Comparison of ENCODE assay signal across 11 cellular contexts in the genomic region with DNA sequence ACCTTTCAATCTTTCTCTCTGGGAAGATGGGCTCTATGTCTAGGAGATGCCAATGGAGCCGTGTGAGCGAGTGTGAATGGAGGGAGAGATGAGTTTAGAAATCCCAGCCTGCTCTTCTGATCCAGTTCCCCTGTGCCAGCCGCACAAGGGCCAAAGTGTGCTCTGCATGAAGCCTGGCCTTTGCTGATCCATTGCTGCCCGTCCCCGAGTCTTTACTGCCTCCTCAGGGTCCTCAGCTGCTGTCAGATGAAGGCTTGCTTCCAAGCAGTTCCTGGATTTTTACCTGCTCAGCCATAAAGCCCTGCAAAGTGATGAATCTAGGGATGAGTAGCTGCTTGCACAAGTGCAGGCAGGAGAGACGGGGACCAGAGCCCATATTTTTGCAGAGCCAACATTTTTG.
DNase-seq lines count a peak whose midpoint lies in the region; ATAC-seq and TF ChIP-seq lines count a peak whose summit lies in the region.
"Had no signal": no experiment of that assay in that cellular context is flagged by ENCODE, and none has a peak within 500 bp of the region (broad histone marks: within the 10 kb centered on the region; RNA-seq: fewer than 3 reads in every experiment).

No MANE protein-coding gene starts in this region.

- H3K4me3 Mint-ChIP-seq in brain: peak overlapping the region in 1 of 5 experiments; percentile 13
- H3K4me3 Mint-ChIP-seq: activated naive CD4-positive, alpha-beta T cell treated with anti-CD3 and anti-CD28 coated beads, Interleukin-2, amount 50 U/mL, for 24 hours had no signal

- no peaks in the 10 kb centered on the region for H3K27me3 ChIP-seq in HUES48 (ENCODE audit: control insufficient read depth, insufficient read depth, low read length)
- H3K27me3 ChIP-seq in lower lobe of right lung (ENCODE audit: low read depth): no peaks in the 10 kb centered on the region
- H3K27me3 ChIP-seq in stomach: no peaks in the 10 kb centered on the region

- DNase-seq in lower lobe of right lung (no peak), stomach (no peak), NCI-H345 treated with DMSO at 0.1 percent for 48 hours (lab: John Stamatoyannopoulos, UW; ENCODE audit: unreplicated experiment) (no peak), DMS53 (lab: John Stamatoyannopoulos, UW) (no peak)
- no peak for DNase-seq in activated naive CD4-positive, alpha-beta T cell (lab: John Stamatoyannopoulos, UW)
- DNase-seq: midbrain, NCI-H187 treated with DMSO at 0.1 percent for 48 hours had no signal

- TF ChIP-seq POLR2A in stomach (IDR thresholded peaks at IDR 0.05): no peak

- ATAC-seq in lower lobe of right lung (no peak), GM19324 (IDR thresholded peaks at IDR 0.05; ENCODE audit: low FRiP score, unreplicated experiment) (no peak)

- no peaks in the 10 kb centered on the region for H3K9me3 ChIP-seq in HUES48 (ENCODE audit: control insufficient read depth, insufficient read depth, low read length)
- H3K9me3 ChIP-seq in lower lobe of right lung: no peaks in the 10 kb centered on the region
- H3K9me3 ChIP-seq in stomach: no peaks in the 10 kb centered on the region

- no peaks in the 10 kb centered on the region for H3K36me3 Mint-ChIP-seq in brain
- H3K36me3 Mint-ChIP-seq: activated naive CD4-positive, alpha-beta T cell treated with anti-CD3 and anti-CD28 coated beads, Interleukin-2, amount 50 U/mL, for 24 hours had no signal

- H3K9me3 Mint-ChIP-seq in brain: no peaks in the 10 kb centered on the region
- H3K9me3 Mint-ChIP-seq: activated naive CD4-positive, alpha-beta T cell treated with anti-CD3 and anti-CD28 coated beads, Interleukin-2, amount 50 U/mL, for 24 hours had no signal

- peaks cover 9% of the 10 kb centered on the region for H3K36me3 ChIP-seq in HUES48 (ENCODE audit: control insufficient read depth, insufficient read depth, low read length)
- peaks cover 11% of the 10 kb centered on the region for H3K36me3 ChIP-seq in lower lobe of right lung
- H3K36me3 ChIP-seq in stomach: peaks cover 0 to 36% (median 14%) of the 10 kb centered on the region in 4 donors

- TF ChIP-seq EP300 in stomach (IDR thresholded peaks at IDR 0.05): no peak

- 59 to 74% (median 64%) methylated on average over 6 of the region's 6 CpGs for WGBS in stomach, 5 donors

- no peaks in the 10 kb centered on the region for H3K27me3 Mint-ChIP-seq in brain
- H3K27me3 Mint-ChIP-seq: activated naive CD4-positive, alpha-beta T cell treated with anti-CD3 and anti-CD28 coated beads, Interleukin-2, amount 50 U/mL, for 24 hours had no signal

- H3K4me3 ChIP-seq in HUES48 (ENCODE audit: low read depth, low read length) (no peak overlapping the region), lower lobe of right lung (no peak overlapping the region), stomach (no peak overlapping the region)

- no peak overlapping the region for H3K9ac ChIP-seq in HUES48 (ENCODE audit: low read depth, low read length)

- H3K27ac Mint-ChIP-seq in brain: peak overlapping the region; percentile 71 to 91 (median 87)

- intact Hi-C loops in lower lobe of right lung (cut with DNase I): no loop called here
- intact Hi-C loops in stomach (cut with DNase I; ENCODE audit: low total_unique reads): no loop called here

- peaks cover 100% of the 10 kb centered on the region for H3K4me1 Mint-ChIP-seq in brain
- H3K4me1 Mint-ChIP-seq: activated naive CD4-positive, alpha-beta T cell treated with anti-CD3 and anti-CD28 coated beads, Interleukin-2, amount 50 U/mL, for 24 hours had no signal

- peak overlapping the region; percentile 66 for H3K27ac ChIP-seq in HUES48 (ENCODE audit: low read depth, low read length)
- H3K27ac ChIP-seq in lower lobe of right lung: peak overlapping the region; percentile 66
- H3K27ac ChIP-seq in stomach: peak overlapping the region in 4 of 5 donors; percentile 49 to 80 (median 69)

- TF ChIP-seq CTCF in brain (conservative IDR thresholded peaks at IDR 0.05) (no peak), lower lobe of right lung (IDR thresholded peaks at IDR 0.05) (no peak), stomach (IDR thresholded peaks at IDR 0.05) (no peak)

- H3K4me1 ChIP-seq in HUES48 (ENCODE audit: control insufficient read depth, insufficient read depth, low read length) (peaks cover 22% of the 10 kb centered on the region), lower lobe of right lung (peaks cover 100% of the 10 kb centered on the region), stomach (peaks cover 76 to 100% (median 93%) of the 10 kb centered on the region in 4 donors)
